In the genomic region with DNA sequence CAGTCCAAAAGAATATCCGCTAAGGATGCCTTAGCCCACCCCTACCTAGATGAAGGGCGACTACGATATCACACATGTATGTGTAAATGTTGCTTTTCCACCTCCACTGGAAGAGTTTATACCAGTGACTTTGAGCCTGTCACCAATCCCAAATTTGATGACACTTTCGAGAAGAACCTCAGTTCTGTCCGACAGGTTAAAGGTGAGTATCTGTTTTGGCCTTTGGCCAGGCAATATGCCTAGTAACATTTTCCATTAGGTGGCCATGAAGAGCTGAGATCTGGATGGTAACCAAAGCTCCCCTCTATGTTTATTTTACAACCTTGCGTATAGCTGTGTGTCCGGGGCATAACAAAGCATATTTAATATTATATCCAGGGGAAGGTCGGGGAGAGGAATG, we compare ENCODE assay signal across 2 cellular contexts.
A peak's percentile ranks its signal among the peaks of the same experiment; 100 is the strongest.
TF ChIP-seq lines count a peak whose summit lies in the region.

No MANE protein-coding gene starts in this region.

TF ChIP-seq in liver, 16 proteins besides CTCF, POLR2A, EP300 and RAD21:
- TF ChIP-seq, protein P1, sequence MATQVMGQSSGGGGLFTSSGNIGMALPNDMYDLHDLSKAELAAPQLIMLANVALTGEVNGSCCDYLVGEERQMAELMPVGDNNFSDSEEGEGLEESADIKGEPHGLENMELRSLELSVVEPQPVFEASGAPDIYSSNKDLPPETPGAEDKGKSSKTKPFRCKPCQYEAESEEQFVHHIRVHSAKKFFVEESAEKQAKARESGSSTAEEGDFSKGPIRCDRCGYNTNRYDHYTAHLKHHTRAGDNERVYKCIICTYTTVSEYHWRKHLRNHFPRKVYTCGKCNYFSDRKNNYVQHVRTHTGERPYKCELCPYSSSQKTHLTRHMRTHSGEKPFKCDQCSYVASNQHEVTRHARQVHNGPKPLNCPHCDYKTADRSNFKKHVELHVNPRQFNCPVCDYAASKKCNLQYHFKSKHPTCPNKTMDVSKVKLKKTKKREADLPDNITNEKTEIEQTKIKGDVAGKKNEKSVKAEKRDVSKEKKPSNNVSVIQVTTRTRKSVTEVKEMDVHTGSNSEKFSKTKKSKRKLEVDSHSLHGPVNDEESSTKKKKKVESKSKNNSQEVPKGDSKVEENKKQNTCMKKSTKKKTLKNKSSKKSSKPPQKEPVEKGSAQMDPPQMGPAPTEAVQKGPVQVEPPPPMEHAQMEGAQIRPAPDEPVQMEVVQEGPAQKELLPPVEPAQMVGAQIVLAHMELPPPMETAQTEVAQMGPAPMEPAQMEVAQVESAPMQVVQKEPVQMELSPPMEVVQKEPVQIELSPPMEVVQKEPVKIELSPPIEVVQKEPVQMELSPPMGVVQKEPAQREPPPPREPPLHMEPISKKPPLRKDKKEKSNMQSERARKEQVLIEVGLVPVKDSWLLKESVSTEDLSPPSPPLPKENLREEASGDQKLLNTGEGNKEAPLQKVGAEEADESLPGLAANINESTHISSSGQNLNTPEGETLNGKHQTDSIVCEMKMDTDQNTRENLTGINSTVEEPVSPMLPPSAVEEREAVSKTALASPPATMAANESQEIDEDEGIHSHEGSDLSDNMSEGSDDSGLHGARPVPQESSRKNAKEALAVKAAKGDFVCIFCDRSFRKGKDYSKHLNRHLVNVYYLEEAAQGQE (IDR thresholded peaks at IDR 0.05): no peak
- no peak for TF ChIP-seq HNF4G (IDR thresholded peaks at IDR 0.05)
- peak; percentile 95 to 99 for TF ChIP-seq JUND (IDR thresholded peaks at IDR 0.05)
- TF ChIP-seq, protein P2, sequence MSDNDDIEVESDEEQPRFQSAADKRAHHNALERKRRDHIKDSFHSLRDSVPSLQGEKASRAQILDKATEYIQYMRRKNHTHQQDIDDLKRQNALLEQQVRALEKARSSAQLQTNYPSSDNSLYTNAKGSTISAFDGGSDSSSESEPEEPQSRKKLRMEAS (IDR thresholded peaks at IDR 0.05): no peak
- TF ChIP-seq RXRA (IDR thresholded peaks at IDR 0.05): peak; percentile 55 to 70
- TF ChIP-seq FOXA2 (IDR thresholded peaks at IDR 0.05): peak; percentile 29
- TF ChIP-seq HNF4A (conservative IDR thresholded peaks at IDR 0.05): peak; percentile 58 to 68
- TF ChIP-seq NR2F2 (IDR thresholded peaks at IDR 0.05): peak; percentile 86
- peak; percentile 70 for TF ChIP-seq SP1 (IDR thresholded peaks at IDR 0.05)
- peak; percentile 63 to 82 for TF ChIP-seq EGR1 (IDR thresholded peaks at IDR 0.05; ENCODE audit: low read depth in 2 of 2)
- TF ChIP-seq, protein P3, sequence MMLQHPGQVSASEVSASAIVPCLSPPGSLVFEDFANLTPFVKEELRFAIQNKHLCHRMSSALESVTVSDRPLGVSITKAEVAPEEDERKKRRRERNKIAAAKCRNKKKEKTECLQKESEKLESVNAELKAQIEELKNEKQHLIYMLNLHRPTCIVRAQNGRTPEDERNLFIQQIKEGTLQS (IDR thresholded peaks at IDR 0.05): peak; percentile 97

TF ChIP-seq in HepG2, 621 proteins besides CTCF, POLR2A, EP300 and RAD21 (continued from another document):
- TF ChIP-seq, protein P4, sequence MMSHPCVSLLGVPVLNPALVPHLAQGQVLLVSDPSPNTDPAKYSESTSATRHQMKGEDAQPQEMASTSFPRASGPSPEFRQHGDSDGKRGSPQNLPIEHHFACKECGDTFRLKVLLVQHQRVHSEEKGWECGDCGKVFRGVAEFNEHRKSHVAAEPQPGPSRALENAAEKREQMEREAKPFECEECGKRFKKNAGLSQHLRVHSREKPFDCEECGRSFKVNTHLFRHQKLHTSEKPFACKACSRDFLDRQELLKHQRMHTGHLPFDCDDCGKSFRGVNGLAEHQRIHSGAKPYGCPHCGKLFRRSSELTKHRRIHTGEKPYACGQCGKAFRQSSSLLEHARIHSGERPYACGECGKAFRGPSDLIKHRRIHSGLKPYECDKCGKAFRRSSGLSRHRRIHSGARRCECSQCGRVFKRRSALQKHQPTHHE (CRISPR knock-in tag; IDR thresholded peaks at IDR 0.05; ENCODE audit: borderline replicate concordance): no peak
- TF ChIP-seq POLR2AphosphoS5 (IDR thresholded peaks at IDR 0.05; ENCODE audit: low read depth, low read length) (no peak), KMT2B (CRISPR knock-in tag; IDR thresholded peaks at IDR 0.05) (no peak), ZNF432 (CRISPR knock-in tag; IDR thresholded peaks at IDR 0.05; ENCODE audit: borderline replicate concordance) (no peak)
